ENCODE assay signal across 8 cellular contexts in the genomic region with DNA sequence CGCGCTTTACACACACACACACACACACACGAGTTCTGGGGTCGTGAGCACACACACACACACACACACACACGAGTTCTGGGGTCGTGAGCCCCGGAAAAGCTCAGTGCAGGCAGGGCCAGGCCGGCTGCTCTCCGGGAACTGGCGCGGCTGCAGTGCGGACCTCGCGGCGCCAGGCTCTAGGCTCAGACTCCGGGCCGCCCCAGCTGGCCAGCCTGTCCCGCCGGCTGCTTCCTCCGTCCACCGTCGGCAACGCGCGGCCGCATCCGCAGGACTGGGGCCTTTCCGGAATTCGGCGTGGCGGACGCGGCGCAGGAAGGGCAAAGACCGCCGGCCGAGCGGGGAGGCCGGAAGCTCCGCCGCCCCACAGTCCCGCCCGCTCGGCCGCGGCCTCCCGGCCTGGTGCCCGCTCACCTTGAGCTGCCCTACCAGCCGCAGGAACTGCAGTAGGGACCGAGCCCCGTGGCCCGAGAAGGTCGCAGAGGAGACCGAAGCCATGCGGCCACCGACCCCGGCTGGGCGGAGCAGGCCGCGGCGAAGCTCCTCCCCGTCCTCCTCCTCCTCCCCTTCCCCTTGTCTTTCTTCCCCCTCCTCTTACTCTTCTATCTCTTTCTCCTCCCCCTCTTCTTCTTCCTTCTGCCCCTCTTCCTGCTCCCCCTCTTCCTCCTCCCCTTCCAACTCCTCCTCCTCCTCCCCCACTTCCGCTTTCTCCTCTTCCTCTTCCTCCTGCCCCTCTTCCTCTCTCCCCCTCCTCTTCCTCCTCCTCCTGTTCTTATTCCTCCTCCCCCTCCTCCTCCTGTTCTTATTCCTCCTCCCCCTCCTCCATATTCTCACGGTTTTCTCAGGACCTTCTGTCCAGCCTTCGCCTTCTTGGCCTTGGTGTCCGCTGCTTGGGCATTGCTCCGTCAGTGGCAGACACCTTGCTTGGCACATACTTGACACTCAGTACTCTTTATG. TPM values are rescaled to one million over a fixed set of nuclear protein-coding genes. Genes with fewer than 3 reads are reported as not detected.
DNase-seq lines count a peak whose midpoint lies in the region; ATAC-seq and TF ChIP-seq lines count a peak whose summit lies in the region.

A gene with protein sequence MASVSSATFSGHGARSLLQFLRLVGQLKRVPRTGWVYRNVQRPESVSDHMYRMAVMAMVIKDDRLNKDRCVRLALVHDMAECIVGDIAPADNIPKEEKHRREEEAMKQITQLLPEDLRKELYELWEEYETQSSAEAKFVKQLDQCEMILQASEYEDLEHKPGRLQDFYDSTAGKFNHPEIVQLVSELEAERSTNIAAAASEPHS (minus strand): TSS at position 533 of the 957 bp plus-strand sequence. CDS start 35 bp downstream, at position 498.

- no peaks in the 10 kb centered on the region for H3K36me3 ChIP-seq in kidney epithelial cell (ENCODE audit: control insufficient read depth, insufficient read depth, low read length)

- DNase-seq in NCI-H510A treated with DMSO at 0.1 percent for 48 hours (lab: John Stamatoyannopoulos, UW) (peak; percentile 28), NCI-H510A (lab: John Stamatoyannopoulos, UW) (no peak), NCI-H2029 (lab: John Stamatoyannopoulos, UW) (peak; percentile 77), activated B cell treated with CpG ODN at 0.5 μM for 24 hours (peak; percentile 53), chondrocyte (ENCODE audit: low spot score) (peak; percentile 95), kidney epithelial cell (ENCODE audit: low read depth) (no peak)
- peak; percentile 19 to 25 for DNase-seq in stimulated activated CD4-positive, alpha-beta T cell treated with anti-CD3 and anti-CD28 coated beads, Interleukin-15, amount 100 ng/mL, for 48 hours (ENCODE audit: low read depth in 2 of 2)

- H3K27me3 ChIP-seq in kidney epithelial cell (ENCODE audit: control insufficient read depth, insufficient read depth, low read length): no peaks in the 10 kb centered on the region

- H3K27me3 Mint-ChIP-seq in activated B cell treated with CpG ODN at 0.5 μM for 24 hours: peaks cover 14% of the 10 kb centered on the region
- no peaks in the 10 kb centered on the region for H3K27me3 Mint-ChIP-seq in chondrocyte (ENCODE audit: low read depth)

- no peaks in the 10 kb centered on the region for H3K9me3 Mint-ChIP-seq in activated B cell treated with CpG ODN at 0.5 μM for 24 hours
- peaks cover 13% of the 10 kb centered on the region for H3K9me3 Mint-ChIP-seq in chondrocyte (ENCODE audit: low read depth)

- H3K4me1 Mint-ChIP-seq in activated B cell treated with CpG ODN at 0.5 μM for 24 hours (peaks cover 38% of the 10 kb centered on the region), chondrocyte (ENCODE audit: low read depth) (peaks cover 44% of the 10 kb centered on the region)

- H3K4me3 Mint-ChIP-seq in activated B cell treated with CpG ODN at 0.5 μM for 24 hours (peak within 1 kb of the TSS; percentile 89), chondrocyte (ENCODE audit: unreplicated experiment) (peak within 1 kb of the TSS; percentile 81)

- H3K36me3 Mint-ChIP-seq in activated B cell treated with CpG ODN at 0.5 μM for 24 hours (ENCODE audit: low read depth) (peaks cover 36% of the 10 kb centered on the region), chondrocyte (ENCODE audit: low read depth) (peaks cover 24% of the 10 kb centered on the region)

- POLR2A ChIA-PET in activated B cell treated with CpG ODN at 0.5 μM for 24 hours (lab: Charles Lee): interaction anchor here (0.5 to 2.6 kb wide), 9 partner anchors 109 to 1520 kb away, joined by 3 to 15 read pairs (median 4); a partner anchor contains a TSS

- H3K27ac Mint-ChIP-seq in activated B cell treated with CpG ODN at 0.5 μM for 24 hours: peak within 1 kb of the TSS; percentile 78
- peak within 1 kb of the TSS; percentile 95 for H3K27ac Mint-ChIP-seq in chondrocyte (ENCODE audit: unreplicated experiment)

- intact Hi-C loops in activated B cell treated with CpG ODN at 0.5 μM for 24 hours (cut with micrococcal nuclease): loop anchor here (1.0 to 5.0 kb wide), 3 partner anchors 448 to 1966 kb away; a partner anchor contains a TSS

- CTCF ChIA-PET in activated B cell treated with CpG ODN at 0.5 μM for 24 hours (lab: Charles Lee): interaction anchor here (1.1 to 2.6 kb wide), 4 partner anchors 10 to 655 kb away, joined by 5 to 14 read pairs (median 8); a partner anchor contains a TSS

- TF ChIP-seq CTCF in activated B cell treated with CpG ODN at 0.5 μM for 24 hours (IDR thresholded peaks at IDR 0.05): no peak
- peak; percentile 17 for TF ChIP-seq CTCF in chondrocyte (IDR thresholded peaks at IDR 0.05)
- TF ChIP-seq CTCF in kidney epithelial cell (IDR thresholded peaks at IDR 0.05; ENCODE audit: insufficient read depth, low read length, poor library complexity, severe bottlenecking): no peak

- H3K4me3 ChIP-seq in kidney epithelial cell (ENCODE audit: low read depth, low read length): peak within 1 kb of the TSS; percentile 85

- ATAC-seq in HG02759 (IDR thresholded peaks at IDR 0.05; ENCODE audit: unreplicated experiment): peak; percentile 91
- ATAC-seq in activated B cell treated with CpG ODN at 0.5 μM for 24 hours (ENCODE audit: low read depth): peak; percentile 78

RNA-seq across cellular contexts. Expression of the gene that starts here (rescaled TPM):
- 53.1 and 55.8 TPM in 2 replicates for total RNA-seq in activated B cell treated with CpG ODN at 0.5 μM for 24 hours
- total RNA-seq in chondrocyte: 46.4 to 62.4 TPM (median 49.4 TPM) in 3 replicates
- total RNA-seq in kidney epithelial cell: 76.3 and 82.4 TPM in 2 replicates

Comparison
In these comparisons a context has a peak if more than half of its experiments do, and no peak if none do; other contexts are left out.
1. DNase-seq: peak in NCI-H510A treated with DMSO at 0.1 percent for 48 hours (single experiment), NCI-H2029 (single experiment), activated B cell treated with CpG ODN at 0.5 μM for 24 hours (single experiment), chondrocyte (single experiment) and stimulated activated CD4-positive, alpha-beta T cell treated with anti-CD3 and anti-CD28 coated beads, Interleukin-15, amount 100 ng/mL, for 48 hours (2 of 2); none in NCI-H510A (single experiment) and kidney epithelial cell (single experiment).